8 cellular contexts compared by ENCODE assay signal in the genomic region with DNA sequence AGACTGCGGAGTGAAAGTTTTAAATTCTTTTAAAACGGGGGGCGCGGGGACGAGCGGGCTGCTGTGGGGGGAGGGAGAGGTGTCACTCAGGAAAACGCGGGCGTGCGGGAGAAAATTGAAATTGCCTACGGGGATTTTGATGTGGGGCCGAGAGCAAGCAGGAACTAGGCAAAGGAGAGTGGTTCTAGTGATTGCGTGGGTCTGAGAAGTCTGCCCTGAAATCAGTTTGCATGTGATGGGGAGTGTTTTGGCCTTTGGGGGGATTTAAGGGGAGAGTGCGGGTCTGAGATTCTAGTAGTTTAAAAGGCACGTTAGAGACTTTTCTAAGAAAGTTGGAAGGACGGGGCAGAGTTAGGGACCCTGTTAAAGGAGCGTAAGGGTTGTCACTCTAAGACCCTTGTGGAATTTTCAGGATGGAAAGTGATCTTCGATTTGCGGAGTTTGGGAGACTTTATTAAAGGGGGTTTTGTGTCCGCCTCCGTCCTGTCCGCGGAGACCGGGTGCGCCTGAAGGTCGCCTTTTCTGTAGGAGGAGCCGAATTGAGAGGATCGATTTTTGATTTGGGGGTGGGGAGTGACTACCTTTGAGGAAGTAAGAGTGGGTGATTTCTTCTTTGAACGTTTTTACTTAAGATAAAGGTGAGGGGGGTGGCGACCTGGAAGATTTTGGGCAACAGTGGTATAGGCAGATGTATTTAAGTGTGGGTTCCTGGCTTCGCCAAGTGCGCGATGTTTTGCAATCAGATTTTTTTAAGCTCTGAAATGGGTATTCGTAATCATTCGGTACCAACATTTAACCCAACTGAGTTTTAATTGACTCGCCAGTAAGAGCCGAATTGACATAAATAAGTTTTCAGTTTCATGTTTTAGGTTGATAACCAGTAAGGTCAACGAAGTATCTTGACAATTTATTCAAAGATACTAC. TPM values are rescaled to one million over a fixed set of nuclear protein-coding genes. Genes with fewer than 3 reads are reported as not detected.
A peak's percentile ranks its signal among the peaks of the same experiment; 100 is the strongest.
DNase-seq lines count a peak whose midpoint lies in the region; ATAC-seq and TF ChIP-seq lines count a peak whose summit lies in the region.

No MANE protein-coding gene starts in this region.

- no TSS peak for BruUV-seq in OCI-LY7 (replicated peaks; lab: Mats Ljungman, UMichigan)

- peak overlapping the region; percentile 94; the same call in 1 of the 2 replicates for H2AFZ ChIP-seq in OCI-LY7 (ENCODE audit: low read length)

- TF ChIP-seq CTCF in OCI-LY7 (conservative IDR thresholded peaks at IDR 0.05; ENCODE audit: low read length) (no peak), kidney epithelial cell (IDR thresholded peaks at IDR 0.05; ENCODE audit: insufficient read depth, low read length, poor library complexity, severe bottlenecking) (no peak)

- H3K9me3 ChIP-seq in OCI-LY7 (ENCODE audit: low read length) = no peaks in the 10 kb centered on the region

- H3K36me3 ChIP-seq in OCI-LY7 (ENCODE audit: insufficient read depth, low read length) (peaks cover 14% of the 10 kb centered on the region; the same call in 1 of the 2 replicates), kidney epithelial cell (ENCODE audit: control insufficient read depth, insufficient read depth, low read length) (no peaks in the 10 kb centered on the region)

- H3K9me2 ChIP-seq in OCI-LY7 (ENCODE audit: insufficient read depth, low read length) = no peaks in the 10 kb centered on the region

- H3K79me2 ChIP-seq in OCI-LY7 (ENCODE audit: insufficient read depth, low read depth, low read length) = peaks cover 56% of the 10 kb centered on the region

- peak overlapping the region; percentile 92 for H3K4me2 ChIP-seq in OCI-LY7 (ENCODE audit: low read length)

- ATAC-seq in HG02763 (IDR thresholded peaks at IDR 0.05; ENCODE audit: unreplicated experiment) = peak; percentile 0
- peak; percentile 52 to 54 for ATAC-seq in stimulated activated naive B cell treated with anti-CD40 and anti-IgM and Interleukin-4, amounts not matched to agents 10 μg/mL and 1 μg/mL and 100 μg/mL, for 72 hours (replicated peaks)
- no peak for ATAC-seq in GM19455 (IDR thresholded peaks at IDR 0.05; ENCODE audit: unreplicated experiment)

- peaks cover 64% of the 10 kb centered on the region for H3K4me1 ChIP-seq in OCI-LY7 (ENCODE audit: insufficient read depth, low read length, poor library complexity, severe bottlenecking)

- no peaks in the 10 kb centered on the region for H3K27me3 ChIP-seq in kidney epithelial cell (ENCODE audit: control insufficient read depth, insufficient read depth, low read length)

- CTCF ChIA-PET in OCI-LY7 (lab: Charles Lee; ENCODE audit: unreplicated experiment) = interaction anchor here (0.6 kb wide), 2 partner anchors 73 to 1112 kb away, joined by 3 read pairs; no protein-coding TSS in a partner anchor

- POLR2A ChIA-PET in OCI-LY7 (lab: Charles Lee) = interaction anchor here (0.6 to 0.9 kb wide), 9 partner anchors 15 to 579 kb away, joined by 3 to 5 read pairs (median 4); no protein-coding TSS in a partner anchor

- in situ Hi-C loops in G401 (cut with HindIII; ENCODE audit: low sequenced_read_pairs) = no loop called here

- DNase-seq in G401 (ENCODE audit: low spot score) = peak; percentile 5
- DNase-seq in OCI-LY7 (ENCODE audit: low spot score) = peak; percentile 14
- peak; percentile 24 for DNase-seq in astrocyte of the hippocampus (ENCODE audit: low read depth, low spot score)
- no peak for DNase-seq in kidney epithelial cell (ENCODE audit: low read depth)
- peak; percentile 13 for DNase-seq in stimulated activated naive B cell treated with anti-CD40 and anti-IgM and Interleukin-4, amounts not matched to agents 10 μg/mL and 1 μg/mL and 100 μg/mL, for 72 hours
- no peak for DNase-seq in GM19240 (ENCODE audit: insufficient read length, low spot score)

- intact Hi-C loops in OCI-LY7 (cut with micrococcal nuclease; ENCODE audit: unreplicated experiment) = loop anchor here (1.0 to 10.0 kb wide), 6 partner anchors 43 to 789 kb away; partner anchors contain the start of genes CREBZF, HIKESHI, PICALM and TMEM126B

- H3K9me3 Mint-ChIP-seq in stimulated activated naive B cell treated with anti-CD40 and anti-IgM and Interleukin-4, amounts not matched to agents 10 μg/mL and 1 μg/mL and 100 μg/mL, for 72 hours = no peaks in the 10 kb centered on the region

- H3K4me3 ChIP-seq in OCI-LY7 (ENCODE audit: low read depth, low read length, poor library complexity, severe bottlenecking) (peak overlapping the region; percentile 93), kidney epithelial cell (ENCODE audit: low read depth, low read length) (peak overlapping the region; percentile 82)

- peaks cover 22 to 25% of the 10 kb centered on the region in 2 donors for H3K4me1 Mint-ChIP-seq in stimulated activated naive B cell treated with anti-CD40 and anti-IgM and Interleukin-4, amounts not matched to agents 10 μg/mL and 1 μg/mL and 100 μg/mL, for 72 hours

- H3K4me3 Mint-ChIP-seq in stimulated activated naive B cell treated with anti-CD40 and anti-IgM and Interleukin-4, amounts not matched to agents 10 μg/mL and 1 μg/mL and 100 μg/mL, for 72 hours = no peak overlapping the region

- H3K27ac Mint-ChIP-seq in stimulated activated naive B cell treated with anti-CD40 and anti-IgM and Interleukin-4, amounts not matched to agents 10 μg/mL and 1 μg/mL and 100 μg/mL, for 72 hours = no peak overlapping the region

- peaks cover 12 to 20% of the 10 kb centered on the region in 2 donors for H3K36me3 Mint-ChIP-seq in stimulated activated naive B cell treated with anti-CD40 and anti-IgM and Interleukin-4, amounts not matched to agents 10 μg/mL and 1 μg/mL and 100 μg/mL, for 72 hours

- peaks cover 34% of the 10 kb centered on the region for H4K20me1 ChIP-seq in OCI-LY7 (ENCODE audit: insufficient read depth, low read length)

- peak overlapping the region; percentile 84 for H3K27ac ChIP-seq in OCI-LY7 (ENCODE audit: low read depth, low read length, poor library complexity, severe bottlenecking)

- no peaks in the 10 kb centered on the region for H3K27me3 Mint-ChIP-seq in stimulated activated naive B cell treated with anti-CD40 and anti-IgM and Interleukin-4, amounts not matched to agents 10 μg/mL and 1 μg/mL and 100 μg/mL, for 72 hours

RNA-seq across cellular contexts. Expression of gene EED, which starts 1.1 kb away (rescaled TPM):
- 25.6 and 29.6 TPM in 2 replicates for total RNA-seq in G401 (2014; rRNA removed; shearing (Covaris generic))
- total RNA-seq in OCI-LY7 (2014; rRNA removed; shearing (Covaris generic)) = 25.2 and 30.4 TPM in 2 replicates
- 34.4 and 40.2 TPM in 2 replicates for total RNA-seq in OCI-LY7 (2022)
- 9.2 and 12.6 TPM in 2 replicates for total RNA-seq in kidney epithelial cell

RNA-seq across cellular contexts. Expression of gene HIKESHI, which starts 56.4 kb away (rescaled TPM):
- 105 and 130 TPM in 2 replicates for total RNA-seq in G401 (2014; rRNA removed; shearing (Covaris generic))
- total RNA-seq in OCI-LY7 (2014; rRNA removed; shearing (Covaris generic)) = 22.2 and 34.9 TPM in 2 replicates
- 43.9 and 48.6 TPM in 2 replicates for total RNA-seq in OCI-LY7 (2022)
- 34.6 and 39.0 TPM in 2 replicates for total RNA-seq in kidney epithelial cell

Comparison
In these comparisons a context has a peak if more than half of its experiments do, and no peak if none do; other contexts are left out.
1. DNase-seq: peak in G401 (single experiment), OCI-LY7 (single experiment), astrocyte of the hippocampus (single experiment) and stimulated activated naive B cell treated with anti-CD40 and anti-IgM and Interleukin-4, amounts not matched to agents 10 μg/mL and 1 μg/mL and 100 μg/mL, for 72 hours (single experiment); none in kidney epithelial cell (single experiment) and GM19240 (single experiment).